15 cellular contexts compared by ENCODE assay signal in genomic region chr4:1770245-1770644, GRCh38. TPM values are rescaled to one million over a fixed set of nuclear protein-coding genes. Genes with fewer than 3 reads are reported as not detected.
DNase-seq lines count a peak whose midpoint lies in the region; ATAC-seq, FAIRE-seq and TF ChIP-seq lines count a peak whose summit lies in the region.
"Had no signal": no experiment of that assay in that cellular context is flagged by ENCODE, and none has a peak within 500 bp of the region (broad histone marks: within the 10 kb centered on the region; RNA-seq: fewer than 3 reads in every experiment).

No MANE protein-coding gene starts in this region.

- peaks cover 86% of the 10 kb centered on the region for H3K4me1 ChIP-seq in BLaER1
- no peaks in the 10 kb centered on the region for H3K4me1 ChIP-seq in HEK293 (ENCODE audit: control insufficient read depth, insufficient read depth, low read length)
- peaks cover 2 to 87% of the 10 kb centered on the region in 2 experiments; a peak in 3 of 5 replicates for H3K4me1 ChIP-seq in K562 (replicated peaks in 1 of 2; ENCODE audit: control insufficient read depth in 2 of 2, insufficient read depth in 2 of 2, low read length in 2 of 2)

- H3K27ac ChIP-seq in BLaER1: no peak overlapping the region
- no peak overlapping the region for H3K27ac ChIP-seq in HEK293 (ENCODE audit: extremely low read depth, low read depth, low read length)
- H3K27ac ChIP-seq in K562 (ENCODE audit: extremely low read depth, low read depth, low read length): no peak overlapping the region
- H3K27ac ChIP-seq: Peyer's patch had no signal

- no peak for DNase-seq in K562 (ENCODE audit: extremely low read depth in 1 of 4, low spot score in 3 of 4)
- peak in 30 of 56 donors; percentile 10 to 82 (median 46) for DNase-seq in nucleus accumbens (lab: John Stamatoyannopoulos, UW)
- no peak for DNase-seq in urothelium cell line (ENCODE audit: low spot score)
- DNase-seq: CD4-positive, alpha-beta memory T cell; GOT3; NCI-H2107; NCI-H446; NCI-H774; Peyer's patch; SHP77 had no signal

- in situ Hi-C loops in K562 (cut with MboI): no loop called here

- no TSS peak for BruUV-seq in K562 (replicated peaks; lab: Mats Ljungman, UMichigan)

- no peak for ATAC-seq in K562
- ATAC-seq in HG03039 (IDR thresholded peaks at IDR 0.05; ENCODE audit: unreplicated experiment): no peak
- no peak for ATAC-seq in HG02970 (IDR thresholded peaks at IDR 0.05; ENCODE audit: low FRiP score, unreplicated experiment)
- ATAC-seq: SK-N-SH treated with all-trans-retinoic acid at 6 μM for 48 hours had no signal

- intact Hi-C loops in K562 (cut with micrococcal nuclease): no loop called here

- TF ChIP-seq EP300 in K562 (IDR thresholded peaks at IDR 0.05; ENCODE audit: low read length): no peak

- H3K4me2 ChIP-seq in BLaER1: peak overlapping the region; percentile 88
- H3K4me2 ChIP-seq in K562 (ENCODE audit: insufficient read depth, low read length): no peak overlapping the region

- CTCF ChIA-PET in HEK293 (lab: Yijun Ruan, JAX) (interaction anchor here (0.7 kb wide), 1 partner anchor 25 kb away, joined by 4 read pairs; no protein-coding TSS in a partner anchor), K562 (lab: Yijun Ruan, JAX; ENCODE audit: low intra/inter-chr PET ratio) (no interaction called here)

- FAIRE-seq in K562 (lab: Jason Lieb, UNC) (no peak), urothelium cell line (lab: Jason Lieb, UNC) (no peak)

- POLR2A ChIA-PET in HEK293 (lab: Yijun Ruan, JAX) (no interaction called here), K562 (lab: Yijun Ruan, JAX) (interaction anchor here (0.6 to 0.7 kb wide), 2 partner anchors 14 to 244 kb away, joined by 3 read pairs; no protein-coding TSS in a partner anchor)

- no peak for TF ChIP-seq RAD21 in K562 (CRISPR knock-in tag; conservative IDR thresholded peaks at IDR 0.05 in 1 of 2, IDR thresholded peaks at IDR 0.05 in 1 of 2)

- no peaks in the 10 kb centered on the region for H3K9me1 ChIP-seq in K562 (ENCODE audit: control insufficient read depth, insufficient read depth, low read length)

- no peaks in the 10 kb centered on the region for H3K9me3 ChIP-seq in BLaER1
- no peaks in the 10 kb centered on the region for H3K9me3 ChIP-seq in HEK293 (ENCODE audit: control insufficient read depth, insufficient read depth, low read depth, low read length)
- no peaks in the 10 kb centered on the region for H3K9me3 ChIP-seq in K562 (replicated peaks; ENCODE audit: control insufficient read depth, insufficient read depth, low read depth, low read length)
- H3K9me3 ChIP-seq: Peyer's patch had no signal

- H4K20me1 ChIP-seq in BLaER1 (peaks cover 40% of the 10 kb centered on the region), K562 (replicated peaks; ENCODE audit: control insufficient read depth, insufficient read depth, low read length) (0 out of 2 replicates have a peak, but pooled peaks cover 3% of the 10 kb centered on the region)

- TF ChIP-seq CTCF in HEK293 (tag by site-specific recombination; IDR thresholded peaks at IDR 0.05) (no peak), K562 (IDR thresholded peaks at IDR 0.05 in 2 of 3, conservative IDR thresholded peaks at IDR 0.05 in 1 of 3; ENCODE audit: insufficient read depth in 2 of 3, low read depth in 1 of 3, low read length in 3 of 3) (no peak)

- no peak overlapping the region for H2AFZ ChIP-seq in K562 (ENCODE audit: low read depth, low read length)

- no peak for TF ChIP-seq POLR2A in K562 (conservative IDR thresholded peaks at IDR 0.05)

- H3K36me3 ChIP-seq in BLaER1: no peaks in the 10 kb centered on the region
- no peaks in the 10 kb centered on the region for H3K36me3 ChIP-seq in HEK293 (ENCODE audit: control insufficient read depth in 2 of 2, insufficient read depth in 1 of 2, low read length in 2 of 2)
- H3K36me3 ChIP-seq in K562 (ENCODE audit: control insufficient read depth, insufficient read depth, low read length): no peaks in the 10 kb centered on the region
- H3K36me3 ChIP-seq: Peyer's patch had no signal

- H3K4me3 ChIP-seq in BLaER1 (no peak overlapping the region), HEK293 (ENCODE audit: low read depth, low read length) (no peak overlapping the region), K562 (no peak overlapping the region)
- H3K4me3 ChIP-seq: Peyer's patch had no signal

- no peaks in the 10 kb centered on the region for H3K79me2 ChIP-seq in K562 (ENCODE audit: control insufficient read depth, insufficient read depth, low read length)

- peaks cover 47% of the 10 kb centered on the region for H3K27me3 ChIP-seq in BLaER1
- H3K27me3 ChIP-seq in K562 (ENCODE audit: control insufficient read depth in 2 of 2, insufficient read depth in 2 of 2, low read length in 2 of 2): no peaks in the 10 kb centered on the region

- H3K9ac ChIP-seq in BLaER1 (no peak overlapping the region), K562 (ENCODE audit: insufficient read depth in 1 of 2, low read depth in 2 of 2, low read length in 2 of 2) (no peak overlapping the region)

- 58% methylated on average over 6 of the region's 33 CpGs for WGBS in K562 (ENCODE audit: insufficient coverage, low coverage, missing lambda C conversion rate)

RNA-seq across cellular contexts. Expression of gene FGFR3, which starts 22.8 kb away (rescaled TPM):
- 54.4 and 166 TPM in 2 replicates for total RNA-seq in K562 (2011; cell fraction: chromatin; rRNA removed; ENCODE audit: low replicate concordance)
- total RNA-seq in K562 (2011; cell fraction: nucleolus; rRNA removed): 200 and 208 TPM in 2 replicates
- total RNA-seq in K562 (2011; cell fraction: nucleoplasm; rRNA removed): 76.8 and 80.7 TPM in 2 replicates
- total RNA-seq in K562 (2014; rRNA removed) (39.9 and 43.8 TPM in 2 replicates), K562 (2014; rRNA removed; fragmentation: Illumina TruSeq; extraction: Trizol) (6.3 and 6.5 TPM in 2 replicates), K562 (2015; rRNA removed; fragmentation: Illumina TruSeq; extraction: Trizol) (12.7 and 14.1 TPM in 2 replicates), K562 (2021) (47.8 and 60.4 TPM in 2 replicates)
- polyA plus RNA-seq in K562 (2011; rRNA removed) (20.4 and 21.7 TPM in 2 replicates), K562 (2014; fragmentation: Illumina TruSeq; extraction: Trizol) (8.4 and 22.9 TPM in 2 replicates), K562 (2014; fragmentation: Nextera tagmentation; extraction: Ambion mirVana) (1 to 10 TPM; 1.2 to 1.7 TPM), K562 (2014; rRNA removed) (48.9 and 51.5 TPM in 2 replicates)
- polyA plus RNA-seq in K562 (2011; cell fraction: cytosol; rRNA removed): 18.7 and 54.2 TPM in 2 replicates
- 176 and 334 TPM in 2 replicates for polyA plus RNA-seq in K562 (2011; cell fraction: nucleus; rRNA removed)
- polyA plus RNA-seq in K562 (2012): 15.0 and 22.4 TPM in 2 replicates
- polyA minus RNA-seq in K562 (2011; rRNA and poly(A)+ RNA removed): 3.9 and 9.3 TPM in 2 replicates
- polyA minus RNA-seq in K562 (2011; cell fraction: cytosol; rRNA and poly(A)+ RNA removed): 30.2 and 37.6 TPM in 2 replicates
- 59.1 and 74.0 TPM in 2 replicates for polyA minus RNA-seq in K562 (2011; cell fraction: nucleus; rRNA and poly(A)+ RNA removed)
- polyA plus RNA-seq: CD4-positive, alpha-beta memory T cell had no signal

RNA-seq across cellular contexts. Expression of gene TACC3, which starts 48.9 kb away (rescaled TPM):
- 114 and 225 TPM in 2 replicates for total RNA-seq in K562 (2011; cell fraction: chromatin; rRNA removed; ENCODE audit: low replicate concordance)
- 114 and 126 TPM in 2 replicates for total RNA-seq in K562 (2011; cell fraction: nucleolus; rRNA removed)
- total RNA-seq in K562 (2011; cell fraction: nucleoplasm; rRNA removed): 94.5 and 103 TPM in 2 replicates
- 66.3 and 80.2 TPM in 2 replicates for total RNA-seq in K562 (2014; rRNA removed)
- total RNA-seq in K562 (2014; rRNA removed; fragmentation: Illumina TruSeq; extraction: Trizol): 47.1 and 49.7 TPM in 2 replicates
- total RNA-seq in K562 (2015; rRNA removed; fragmentation: Illumina TruSeq; extraction: Trizol): 52.1 and 55.6 TPM in 2 replicates
- total RNA-seq in K562 (2021): 112 and 122 TPM in 2 replicates
- polyA plus RNA-seq in K562 (2011; rRNA removed): 50.3 and 50.8 TPM in 2 replicates
- polyA plus RNA-seq in K562 (2011; cell fraction: cytosol; rRNA removed): 45.2 and 61.0 TPM in 2 replicates
- 150 and 212 TPM in 2 replicates for polyA plus RNA-seq in K562 (2011; cell fraction: nucleus; rRNA removed)
- 93.9 and 100.0 TPM in 2 replicates for polyA plus RNA-seq in K562 (2012)
- polyA plus RNA-seq in K562 (2014; fragmentation: Illumina TruSeq; extraction: Trizol): 95.2 and 122 TPM in 2 replicates
- polyA plus RNA-seq in K562 (2014; fragmentation: Nextera tagmentation; extraction: Ambion mirVana): 1 to 10 TPM; 1.9 to 2.8 TPM
- polyA plus RNA-seq in K562 (2014; rRNA removed): 90.1 and 102 TPM in 2 replicates
- 16.5 and 18.3 TPM in 2 replicates for polyA minus RNA-seq in K562 (2011; rRNA and poly(A)+ RNA removed)
- 37.4 and 55.6 TPM in 2 replicates for polyA minus RNA-seq in K562 (2011; cell fraction: cytosol; rRNA and poly(A)+ RNA removed)
- 40.5 and 49.1 TPM in 2 replicates for polyA minus RNA-seq in K562 (2011; cell fraction: nucleus; rRNA and poly(A)+ RNA removed)

RNA-seq across cellular contexts. Expression of gene TMEM129, which starts 49.1 kb away (rescaled TPM):
- 25.4 and 79.9 TPM in 2 replicates for total RNA-seq in K562 (2011; cell fraction: chromatin; rRNA removed; ENCODE audit: low replicate concordance)
- total RNA-seq in K562 (2011; cell fraction: nucleolus; rRNA removed): 85.2 and 91.1 TPM in 2 replicates
- 51.7 and 55.1 TPM in 2 replicates for total RNA-seq in K562 (2011; cell fraction: nucleoplasm; rRNA removed)
- total RNA-seq in K562 (2014; rRNA removed) (34.3 and 44.0 TPM in 2 replicates), K562 (2014; rRNA removed; fragmentation: Illumina TruSeq; extraction: Trizol) (5.8 and 7.8 TPM in 2 replicates), K562 (2015; rRNA removed; fragmentation: Illumina TruSeq; extraction: Trizol) (18.4 and 20.4 TPM in 2 replicates), K562 (2021) (40.0 and 40.3 TPM in 2 replicates)
- polyA plus RNA-seq in K562 (2011; rRNA removed) (17.9 and 28.9 TPM in 2 replicates), K562 (2014; fragmentation: Illumina TruSeq; extraction: Trizol) (18.8 and 24.3 TPM in 2 replicates), K562 (2014; fragmentation: Nextera tagmentation; extraction: Ambion mirVana) (under 1 TPM; 0.34 to 0.53 TPM), K562 (2014; rRNA removed) (42.9 and 47.2 TPM in 2 replicates)
- polyA plus RNA-seq in K562 (2011; cell fraction: cytosol; rRNA removed): 37.3 and 93.7 TPM in 2 replicates
- 100 and 135 TPM in 2 replicates for polyA plus RNA-seq in K562 (2011; cell fraction: nucleus; rRNA removed)
- polyA plus RNA-seq in K562 (2012): 23.2 and 37.4 TPM in 2 replicates
- polyA minus RNA-seq in K562 (2011; rRNA and poly(A)+ RNA removed): 5.4 and 10.2 TPM in 2 replicates
- 23.7 and 31.6 TPM in 2 replicates for polyA minus RNA-seq in K562 (2011; cell fraction: cytosol; rRNA and poly(A)+ RNA removed)
- polyA minus RNA-seq in K562 (2011; cell fraction: nucleus; rRNA and poly(A)+ RNA removed): 19.1 and 20.1 TPM in 2 replicates

RNA-seq across cellular contexts. Expression of gene SLBP, which starts 58.1 kb away (rescaled TPM):
- 30.7 and 52.5 TPM in 2 replicates for total RNA-seq in K562 (2011; cell fraction: chromatin; rRNA removed; ENCODE audit: low replicate concordance)
- total RNA-seq in K562 (2011; cell fraction: nucleolus; rRNA removed): 27.1 and 28.9 TPM in 2 replicates
- 42.8 and 65.1 TPM in 2 replicates for total RNA-seq in K562 (2011; cell fraction: nucleoplasm; rRNA removed)
- 185 and 221 TPM in 2 replicates for total RNA-seq in K562 (2014; rRNA removed)
- 161 and 175 TPM in 2 replicates for total RNA-seq in K562 (2014; rRNA removed; fragmentation: Illumina TruSeq; extraction: Trizol)
- total RNA-seq in K562 (2015; rRNA removed; fragmentation: Illumina TruSeq; extraction: Trizol): 148 and 164 TPM in 2 replicates
- 123 and 128 TPM in 2 replicates for total RNA-seq in K562 (2021)
- 121 and 191 TPM in 2 replicates for polyA plus RNA-seq in K562 (2011; rRNA removed)
- 86.2 and 92.0 TPM in 2 replicates for polyA plus RNA-seq in K562 (2011; cell fraction: cytosol; rRNA removed)
- 39.9 and 51.3 TPM in 2 replicates for polyA plus RNA-seq in K562 (2011; cell fraction: nucleus; rRNA removed)
- 91.7 and 104 TPM in 2 replicates for polyA plus RNA-seq in K562 (2012)
- polyA plus RNA-seq in K562 (2014; fragmentation: Illumina TruSeq; extraction: Trizol): 171 and 214 TPM in 2 replicates
- 10 to 100 TPM; 49.4 to 81.8 TPM for polyA plus RNA-seq in K562 (2014; fragmentation: Nextera tagmentation; extraction: Ambion mirVana)
- 157 and 162 TPM in 2 replicates for polyA plus RNA-seq in K562 (2014; rRNA removed)
- 103 and 121 TPM in 2 replicates for polyA minus RNA-seq in K562 (2011; rRNA and poly(A)+ RNA removed)
- polyA minus RNA-seq in K562 (2011; cell fraction: cytosol; rRNA and poly(A)+ RNA removed): 51.2 and 63.8 TPM in 2 replicates
- polyA minus RNA-seq in K562 (2011; cell fraction: nucleus; rRNA and poly(A)+ RNA removed): 14.9 and 23.8 TPM in 2 replicates

Comparison
In these comparisons a context has a peak if more than half of its experiments do, and no peak if none do; other contexts are left out.
1. DNase-seq: peak in nucleus accumbens (30 of 56); none in K562 (0 of 4) and urothelium cell line (single experiment).